In genomic region chr11:28169816-28170215, GRCh38 we compare ENCODE assay signal across 15 cellular contexts.
DNase-seq lines count a peak whose midpoint lies in the region; ATAC-seq and TF ChIP-seq lines count a peak whose summit lies in the region.
"Had no signal": no experiment of that assay in that cellular context is flagged by ENCODE, and none has a peak within 500 bp of the region (broad histone marks: within the 10 kb centered on the region; RNA-seq: fewer than 3 reads in every experiment).

No MANE protein-coding gene starts in this region.

- H3K27me3 Mint-ChIP-seq in MCF 10A (ENCODE audit: insufficient read depth, unreplicated experiment): no peaks in the 10 kb centered on the region

- H3K9me3 ChIP-seq in mammary epithelial cell (replicated peaks; ENCODE audit: insufficient read depth, low read length): no peaks in the 10 kb centered on the region

- TF ChIP-seq CTCF in mammary epithelial cell (conservative IDR thresholded peaks at IDR 0.05 in 1 of 2, IDR thresholded peaks at IDR 0.05 in 1 of 2; ENCODE audit: extremely low read depth in 1 of 2, insufficient read depth in 1 of 2, low read depth in 1 of 2, low read length in 2 of 2) (no peak), MCF 10A (IDR thresholded peaks at IDR 0.05; ENCODE audit: unreplicated experiment) (no peak), fibroblast of the aortic adventitia (IDR thresholded peaks at IDR 0.05; ENCODE audit: insufficient read depth, low read length) (no peak)

- no peaks in the 10 kb centered on the region for H3K4me1 ChIP-seq in mammary epithelial cell (ENCODE audit: insufficient read depth, low read length)
- H3K4me1 ChIP-seq: left ventricle myocardium inferior, neural progenitor cell had no signal

- H3K4me3 ChIP-seq in mammary epithelial cell (replicated peaks in 1 of 3; ENCODE audit: insufficient read depth in 1 of 3, low read depth in 2 of 3, low read length in 3 of 3) (no peak overlapping the region), fibroblast of the aortic adventitia (ENCODE audit: low read depth, low read length) (no peak overlapping the region)
- H3K4me3 ChIP-seq: left ventricle myocardium inferior, neural progenitor cell had no signal

- H3K4me2 ChIP-seq in mammary epithelial cell (ENCODE audit: insufficient read depth, low read depth, low read length): no peak overlapping the region
- H3K4me2 ChIP-seq: neural progenitor cell had no signal

- H2AFZ ChIP-seq in mammary epithelial cell (ENCODE audit: low read depth, low read length): no peak overlapping the region
- H2AFZ ChIP-seq: neural progenitor cell had no signal

- peaks cover 8% of the 10 kb centered on the region for H3K36me3 Mint-ChIP-seq in MCF 10A (ENCODE audit: insufficient read depth, unreplicated experiment)

- H3K9me3 Mint-ChIP-seq in MCF 10A (ENCODE audit: unreplicated experiment): no peaks in the 10 kb centered on the region

- peak; percentile 2 for DNase-seq in mammary epithelial cell
- DNase-seq in MCF 10A (ENCODE audit: unreplicated experiment): no peak
- DNase-seq in MV-4-11 (lab: John Stamatoyannopoulos, UW): peak; percentile 16
- DNase-seq in fibroblast of the aortic adventitia (ENCODE audit: low read depth): peak; percentile 7
- DNase-seq in DMS79 treated with DMSO at 0.1 percent for 48 hours (lab: John Stamatoyannopoulos, UW): no peak
- DNase-seq in superior temporal gyrus (ENCODE audit: extremely low spot score): no peak
- DNase-seq in activated gamma-delta T cell (lab: John Stamatoyannopoulos, UW): no peak
- DNase-seq: activated CD8-positive, alpha-beta memory T cell treated with anti-CD3 and anti-CD28 coated beads, Interleukin-2, amount 50 U/mL, for 48 hours; amygdala; DMS 273 treated with DMSO at 0.1 percent for 48 hours; glutamatergic neuron; left ventricle myocardium inferior; NCI-H1048 had no signal

- no peaks in the 10 kb centered on the region for H3K79me2 ChIP-seq in mammary epithelial cell (ENCODE audit: insufficient read depth, low read length)

- H3K36me3 ChIP-seq in mammary epithelial cell (ENCODE audit: insufficient read depth, low read length): peaks cover 5% of the 10 kb centered on the region
- H3K36me3 ChIP-seq: neural progenitor cell had no signal

- H4K20me1 ChIP-seq in mammary epithelial cell (ENCODE audit: insufficient read depth, low read length): no peaks in the 10 kb centered on the region

- POLR2A ChIA-PET in MCF 10A (lab: Yijun Ruan, JAX): interaction anchor here (1.5 kb wide), 1 partner anchor 17 kb away, joined by 5 read pairs; no protein-coding TSS in a partner anchor

- intact Hi-C loops in mammary epithelial cell (cut with micrococcal nuclease) (no loop called here), MCF 10A (cut with micrococcal nuclease) (no loop called here)

- CTCF ChIA-PET in mammary epithelial cell (lab: Charles Lee; ENCODE audit: low non-redundant PET) (no interaction called here), MCF 10A (lab: Yijun Ruan, JAX) (no interaction called here)

- H3K27ac Mint-ChIP-seq in MCF 10A (ENCODE audit: low read depth, unreplicated experiment): no peak overlapping the region
- H3K27ac Mint-ChIP-seq: neural progenitor cell had no signal

- H3K9ac ChIP-seq in mammary epithelial cell (ENCODE audit: insufficient read depth, low read length): no peak overlapping the region
- H3K9ac ChIP-seq: neural progenitor cell had no signal

- dilution Hi-C loops in mammary epithelial cell (cut with HindIII; ENCODE audit: low sequenced_read_pairs): no loop called here

- H3K4me3 Mint-ChIP-seq in MCF 10A (ENCODE audit: unreplicated experiment): no peak overlapping the region
- H3K4me3 Mint-ChIP-seq: neural progenitor cell had no signal

- no TSS peak for BruUV-seq in mammary epithelial cell (replicated peaks; lab: Mats Ljungman, UMichigan)
- no TSS peak for BruUV-seq in MCF 10A (replicated peaks; lab: Mats Ljungman, UMichigan)

- ATAC-seq in GM21367 (IDR thresholded peaks at IDR 0.05; ENCODE audit: unreplicated experiment): no peak

- no peaks in the 10 kb centered on the region for H3K4me1 Mint-ChIP-seq in MCF 10A (ENCODE audit: insufficient read depth, unreplicated experiment)

- in situ Hi-C loops in mammary epithelial cell (cut with MboI; ENCODE audit: low sequenced_read_pairs in 2 of 2): no loop called here

- 80% methylated on average over 1 of the region's 1 CpG for WGBS in mammary epithelial cell (ENCODE audit: low coverage, missing lambda C conversion rate)

- H3K27ac ChIP-seq in mammary epithelial cell (ENCODE audit: insufficient read depth, low read depth, low read length): no peak overlapping the region
- H3K27ac ChIP-seq: left ventricle myocardium inferior, neural progenitor cell had no signal

- H3K27me3 ChIP-seq in mammary epithelial cell (ENCODE audit: insufficient read depth, low read length): no peaks in the 10 kb centered on the region
- H3K27me3 ChIP-seq: neural progenitor cell had no signal

Comparison
In these comparisons a context has a peak if more than half of its experiments do, and no peak if none do; other contexts are left out.
1. DNase-seq: peak in mammary epithelial cell (single experiment), MV-4-11 (single experiment) and fibroblast of the aortic adventitia (single experiment); none in MCF 10A (single experiment), DMS79 treated with DMSO at 0.1 percent for 48 hours (single experiment), superior temporal gyrus (single experiment) and activated gamma-delta T cell (single experiment).